ENCODE assay signal across 8 cellular contexts in genomic region chr2:62506421-62506750, GRCh38. TPM values are rescaled to one million over a fixed set of nuclear protein-coding genes. Genes with fewer than 3 reads are reported as not detected.
DNase-seq lines count a peak whose midpoint lies in the region; ATAC-seq and TF ChIP-seq lines count a peak whose summit lies in the region.

No MANE protein-coding gene starts in this region.

- WGBS in HUES64, result 8% methylated on average over 3 of the region's 3 CpGs

- H3K9me3 Mint-ChIP-seq in naive thymus-derived CD8-positive, alpha-beta T cell, result no peaks in the 10 kb centered on the region

- peaks cover 9% of the 10 kb centered on the region for H3K4me1 ChIP-seq in HUES64 (ENCODE audit: insufficient read depth, low read length)

- no peak overlapping the region for H3K27ac Mint-ChIP-seq in naive thymus-derived CD8-positive, alpha-beta T cell

- no peaks in the 10 kb centered on the region for H3K36me3 Mint-ChIP-seq in naive thymus-derived CD8-positive, alpha-beta T cell

- DNase-seq in DMS79 treated with DMSO at 0.1 percent for 48 hours (lab: John Stamatoyannopoulos, UW) (peak; percentile 93), dorsolateral prefrontal cortex (no peak), NCI-H446 treated with DMSO at 0.1 percent for 48 hours (lab: John Stamatoyannopoulos, UW) (no peak), NCI-H748 (lab: John Stamatoyannopoulos, UW; ENCODE audit: unreplicated experiment) (no peak), kidney tubule cell (ENCODE audit: low spot score) (no peak)
- DNase-seq in naive thymus-derived CD8-positive, alpha-beta T cell, result no peak

- no peak for TF ChIP-seq CTCF in dorsolateral prefrontal cortex (IDR thresholded peaks at IDR 0.05 in 54 of 56, conservative IDR thresholded peaks at IDR 0.05 in 2 of 56; ENCODE audit: low read depth in 1 of 56, partially characterized antibody in 56 of 56)

- peak; percentile 33 for ATAC-seq in GM21515 (IDR thresholded peaks at IDR 0.05; ENCODE audit: unreplicated experiment)
- no peak for ATAC-seq in naive thymus-derived CD8-positive, alpha-beta T cell

- POLR2A ChIA-PET in naive thymus-derived CD8-positive, alpha-beta T cell (lab: Charles Lee), result no interaction called here

- H3K4me3 ChIP-seq in HUES64 (ENCODE audit: low read length) (peak overlapping the region; percentile 88), dorsolateral prefrontal cortex (peak overlapping the region; percentile 55 to 87 (median 73))

- H3K4me1 Mint-ChIP-seq in naive thymus-derived CD8-positive, alpha-beta T cell, result peaks cover 2 to 14% (median 9%) of the 10 kb centered on the region in 4 donors

- H3K36me3 ChIP-seq in HUES64 (ENCODE audit: insufficient read depth, low read length), result no peaks in the 10 kb centered on the region

- H3K9ac ChIP-seq in HUES64 (ENCODE audit: low read depth, low read length), result peak overlapping the region; percentile 88

- H3K27ac ChIP-seq in HUES64 (ENCODE audit: low read depth, low read length), result peak overlapping the region; percentile 69
- H3K27ac ChIP-seq in dorsolateral prefrontal cortex, result peak overlapping the region; percentile 79 to 98 (median 95)

- no peaks in the 10 kb centered on the region for H3K9me3 ChIP-seq in HUES64 (ENCODE audit: insufficient read depth, low read depth, low read length)

- H3K27me3 ChIP-seq in HUES64 (ENCODE audit: insufficient read depth, low read length), result no peaks in the 10 kb centered on the region
- H3K27me3 ChIP-seq in dorsolateral prefrontal cortex, result no peaks in the 10 kb centered on the region

- H3K27me3 Mint-ChIP-seq in naive thymus-derived CD8-positive, alpha-beta T cell, result peaks cover 12 to 35% (median 18%) of the 10 kb centered on the region in 5 donors

- intact Hi-C loops in dorsolateral prefrontal cortex (cut with DNase I), result loop anchor here (1.0 to 5.0 kb wide), 3 partner anchors 34 to 199 kb away; partner anchors contain the start of gene EHBP1 (in 1 of the 2)

- peak overlapping the region; percentile 16 to 83 (median 72) for H3K4me3 Mint-ChIP-seq in naive thymus-derived CD8-positive, alpha-beta T cell

RNA-seq across cellular contexts. Expression of gene TMEM17, which starts 0.4 kb away (rescaled TPM):
- polyA plus RNA-seq in HUES64 (2013, experiment 1 of 2), result 1.9 TPM
- polyA plus RNA-seq in HUES64 (2013, experiment 2 of 2), result 1.1 TPM
- 1 to 10 TPM; 1.8 to 9.6 (median 5.2) TPM for total RNA-seq in dorsolateral prefrontal cortex
- not detected for total RNA-seq in naive thymus-derived CD8-positive, alpha-beta T cell
- polyA plus RNA-seq in naive thymus-derived CD8-positive, alpha-beta T cell, result not detected
